In genomic region chr17:29778936-29779811, GRCh38 we compare ENCODE assay signal across 8 cellular contexts.
DNase-seq lines count a peak whose midpoint lies in the region; ATAC-seq and TF ChIP-seq lines count a peak whose summit lies in the region.

No MANE protein-coding gene starts in this region.

- no peaks in the 10 kb centered on the region for H3K36me3 ChIP-seq in GM06990 (ENCODE audit: control insufficient read depth, insufficient read depth, low read length)
- peaks cover 12% of the 10 kb centered on the region for H3K36me3 ChIP-seq in SJCRH30
- no peaks in the 10 kb centered on the region for H3K36me3 ChIP-seq in ovary
- H3K36me3 ChIP-seq in thyroid gland: no peaks in the 10 kb centered on the region

- in situ Hi-C loops in KBM-7 (cut with MboI; ENCODE audit: low pct_unique_long_range_greater_than_20kb, low sequenced_read_pairs): no loop called here

- no peak overlapping the region for H3K27ac ChIP-seq in SJCRH30
- peak overlapping the region; percentile 30 for H3K27ac ChIP-seq in foreskin keratinocyte
- H3K27ac ChIP-seq in ovary: no peak overlapping the region
- H3K27ac ChIP-seq in thyroid gland: no peak overlapping the region

- TF ChIP-seq CTCF in GM06990 (IDR thresholded peaks at IDR 0.05; ENCODE audit: insufficient read depth, low read length, poor library complexity, severe bottlenecking): peak; percentile 70
- TF ChIP-seq CTCF in foreskin keratinocyte (conservative IDR thresholded peaks at IDR 0.05): peak; percentile 81
- peak; percentile 49 to 78 (median 64) for TF ChIP-seq CTCF in ovary (IDR thresholded peaks at IDR 0.05)
- TF ChIP-seq CTCF in thyroid gland (IDR thresholded peaks at IDR 0.05): peak; percentile 51 to 83 (median 78)

- no peaks in the 10 kb centered on the region for H3K9me3 ChIP-seq in SJCRH30 (replicated peaks)
- H3K9me3 ChIP-seq in ovary: no peaks in the 10 kb centered on the region
- H3K9me3 ChIP-seq in thyroid gland: no peaks in the 10 kb centered on the region

- H3K27ac Mint-ChIP-seq in activated T-helper 2 cell treated with anti-CD3 and anti-CD28 coated beads, Interferon-gamma antibody, Interleukin-2, Interleukin-4, amounts not matched to agents 10 μg/mL and 5 μg/mL and 100 μg/mL, durations not matched to agents 14 hours and 24 hours and 36 hours: no peak overlapping the region

- peaks cover 3% of the 10 kb centered on the region for H3K4me1 Mint-ChIP-seq in activated T-helper 2 cell treated with anti-CD3 and anti-CD28 coated beads, Interferon-gamma antibody, Interleukin-2, Interleukin-4, amounts not matched to agents 10 μg/mL and 5 μg/mL and 100 μg/mL, durations not matched to agents 14 hours and 24 hours and 36 hours (ENCODE audit: low read depth)

- DNase-seq in GM06990 (ENCODE audit: extremely low read depth, insufficient read length): peak; percentile 35
- peak; percentile 89 for DNase-seq in KBM-7
- DNase-seq in SJCRH30: peak; percentile 67 to 85
- peak; percentile 67 for DNase-seq in activated T-helper 2 cell treated with anti-CD3 and anti-CD28 coated beads, Interferon-gamma antibody, Interleukin-2, Interleukin-4, amounts not matched to agents 10 μg/mL and 5 μg/mL and 100 μg/mL, durations not matched to agents 14 hours and 24 hours and 36 hours (ENCODE audit: low spot score)
- peak in 1 of 2 donors; percentile 29 for DNase-seq in foreskin keratinocyte
- peak; percentile 38 to 85 (median 78) for DNase-seq in ovary
- peak; percentile 74 to 78 for DNase-seq in thyroid gland

- intact Hi-C loops in activated T-helper 2 cell treated with anti-CD3 and anti-CD28 coated beads, Interferon-gamma antibody, Interleukin-2, Interleukin-4, amounts not matched to agents 10 μg/mL and 5 μg/mL and 100 μg/mL, durations not matched to agents 14 hours and 24 hours and 36 hours (cut with micrococcal nuclease): loop anchor here (1.0 kb wide), 2 partner anchors 140 to 161 kb away; no protein-coding TSS in a partner anchor
- intact Hi-C loops in ovary (cut with DNase I) (loop anchor here in 3 of 4 donors (10.0 kb wide), 3 partner anchors 134 to 154 kb away; partner anchors contain the start of gene CORO6 (in 1 of the 3)), thyroid gland (cut with DNase I) (loop anchor here (5.0 kb wide), 1 partner anchor 197 kb away; no protein-coding TSS in a partner anchor)

- TF ChIP-seq POLR2A in ovary (IDR thresholded peaks at IDR 0.05) (no peak), thyroid gland (IDR thresholded peaks at IDR 0.05) (no peak)

- H3K4me1 ChIP-seq in SJCRH30 (no peaks in the 10 kb centered on the region; the same call in 1 of the 2 replicates), foreskin keratinocyte (no peaks in the 10 kb centered on the region), ovary (ENCODE audit: insufficient read depth) (no peaks in the 10 kb centered on the region), thyroid gland (peaks cover 3 to 7% of the 10 kb centered on the region in 2 donors)

- H3K36me3 Mint-ChIP-seq in activated T-helper 2 cell treated with anti-CD3 and anti-CD28 coated beads, Interferon-gamma antibody, Interleukin-2, Interleukin-4, amounts not matched to agents 10 μg/mL and 5 μg/mL and 100 μg/mL, durations not matched to agents 14 hours and 24 hours and 36 hours (ENCODE audit: low read depth): peaks cover 4% of the 10 kb centered on the region

- 41 to 47% (median 43%) methylated on average over 8 of the region's 8 CpGs for WGBS in ovary, 3 donors
- WGBS in thyroid gland, 2 donors: 50 to 54% methylated on average over 8 of the region's 8 CpGs

- no peak for TF ChIP-seq EP300 in ovary (IDR thresholded peaks at IDR 0.05)

- no peaks in the 10 kb centered on the region for H3K27me3 ChIP-seq in GM06990 (replicated peaks; ENCODE audit: control insufficient read depth, insufficient read depth, low read length)
- H3K27me3 ChIP-seq in SJCRH30: no peaks in the 10 kb centered on the region
- no peaks in the 10 kb centered on the region for H3K27me3 ChIP-seq in foreskin keratinocyte
- no peaks in the 10 kb centered on the region for H3K27me3 ChIP-seq in ovary
- no peaks in the 10 kb centered on the region for H3K27me3 ChIP-seq in thyroid gland

- H3K4me3 ChIP-seq in GM06990 (replicated peaks; ENCODE audit: low read depth, low read length) (no peak overlapping the region), SJCRH30 (no peak overlapping the region), ovary (no peak overlapping the region), thyroid gland (replicated peaks in 1 of 3) (no peak overlapping the region)

- no peaks in the 10 kb centered on the region for H3K27me3 Mint-ChIP-seq in activated T-helper 2 cell treated with anti-CD3 and anti-CD28 coated beads, Interferon-gamma antibody, Interleukin-2, Interleukin-4, amounts not matched to agents 10 μg/mL and 5 μg/mL and 100 μg/mL, durations not matched to agents 14 hours and 24 hours and 36 hours (ENCODE audit: low read depth)

- ATAC-seq in foreskin keratinocyte: peak; percentile 56
- no peak for ATAC-seq in GM19463 (IDR thresholded peaks at IDR 0.05; ENCODE audit: unreplicated experiment)

- H3K4me3 Mint-ChIP-seq in activated T-helper 2 cell treated with anti-CD3 and anti-CD28 coated beads, Interferon-gamma antibody, Interleukin-2, Interleukin-4, amounts not matched to agents 10 μg/mL and 5 μg/mL and 100 μg/mL, durations not matched to agents 14 hours and 24 hours and 36 hours (ENCODE audit: low read depth): no peak overlapping the region

- no peaks in the 10 kb centered on the region for H3K9me3 Mint-ChIP-seq in activated T-helper 2 cell treated with anti-CD3 and anti-CD28 coated beads, Interferon-gamma antibody, Interleukin-2, Interleukin-4, amounts not matched to agents 10 μg/mL and 5 μg/mL and 100 μg/mL, durations not matched to agents 14 hours and 24 hours and 36 hours
